Comparison of ENCODE assay signal across 2 cellular contexts in the genomic region with DNA sequence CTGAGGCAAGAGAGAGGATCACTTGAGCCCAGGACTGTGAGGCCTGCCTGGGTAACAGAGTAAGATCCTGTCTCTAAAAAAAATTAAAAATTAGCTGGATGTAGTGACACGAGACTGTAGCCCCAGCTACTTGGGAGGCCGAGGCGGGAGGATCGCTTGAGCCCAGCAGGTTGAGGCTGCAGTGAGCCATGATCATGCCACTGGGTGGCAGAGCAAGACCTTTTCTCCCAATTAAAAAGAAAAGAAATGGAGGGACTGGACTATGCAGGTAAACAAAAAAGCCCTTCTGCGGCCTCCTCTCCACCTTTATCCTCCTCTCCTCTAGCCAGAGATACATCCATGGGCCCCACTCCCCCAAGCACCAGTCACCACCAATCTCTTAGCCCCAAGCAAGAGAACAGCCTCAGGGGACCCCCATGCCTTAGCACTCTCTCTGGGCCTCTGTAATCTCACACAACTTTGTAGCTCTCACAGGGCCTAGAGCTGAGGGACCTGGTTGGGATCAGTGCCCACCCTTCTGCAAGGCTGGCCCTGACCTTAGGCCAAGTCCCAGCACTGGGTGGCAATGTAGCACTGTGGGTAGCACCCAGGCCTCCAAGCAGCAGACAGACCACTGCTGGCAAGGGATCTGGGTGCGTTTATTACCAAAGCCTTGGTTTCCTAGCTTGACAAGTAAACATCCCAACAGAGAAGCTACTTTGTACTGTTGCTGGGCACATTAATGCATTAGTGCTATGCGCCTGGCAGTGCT.
TF ChIP-seq lines count a peak whose summit lies in the region.

No MANE protein-coding gene starts in this region.

TF ChIP-seq in A549, 52 proteins besides CTCF, POLR2A, EP300 and RAD21 (continued from another document):
- TF ChIP-seq, protein P1, sequence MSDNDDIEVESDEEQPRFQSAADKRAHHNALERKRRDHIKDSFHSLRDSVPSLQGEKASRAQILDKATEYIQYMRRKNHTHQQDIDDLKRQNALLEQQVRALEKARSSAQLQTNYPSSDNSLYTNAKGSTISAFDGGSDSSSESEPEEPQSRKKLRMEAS (IDR thresholded peaks at IDR 0.05): no peak
- TF ChIP-seq EHF (CRISPR knock-in tag; IDR thresholded peaks at IDR 0.05) (no peak), KDM5A (IDR thresholded peaks at IDR 0.05) (no peak), PHF8 (IDR thresholded peaks at IDR 0.05; ENCODE audit: borderline replicate concordance, low read depth) (no peak), REST (IDR thresholded peaks at IDR 0.05) (no peak), CBX8 (IDR thresholded peaks at IDR 0.05) (no peak), MAFK (IDR thresholded peaks at IDR 0.05; ENCODE audit: partially characterized antibody) (no peak)

TF ChIP-seq in liver, 16 proteins besides CTCF, POLR2A, EP300 and RAD21 (continued from another document):
- TF ChIP-seq REST (IDR thresholded peaks at IDR 0.05) (no peak), HNF4A (conservative IDR thresholded peaks at IDR 0.05) (no peak), GABPA (IDR thresholded peaks at IDR 0.05 in 1 of 2, conservative IDR thresholded peaks at IDR 0.05 in 1 of 2) (no peak), YY1 (IDR thresholded peaks at IDR 0.05) (no peak), NR2F2 (IDR thresholded peaks at IDR 0.05) (no peak), HNF4G (IDR thresholded peaks at IDR 0.05) (no peak), SP1 (IDR thresholded peaks at IDR 0.05) (no peak), EGR1 (IDR thresholded peaks at IDR 0.05; ENCODE audit: low read depth in 2 of 2) (no peak)
- TF ChIP-seq, protein P2, sequence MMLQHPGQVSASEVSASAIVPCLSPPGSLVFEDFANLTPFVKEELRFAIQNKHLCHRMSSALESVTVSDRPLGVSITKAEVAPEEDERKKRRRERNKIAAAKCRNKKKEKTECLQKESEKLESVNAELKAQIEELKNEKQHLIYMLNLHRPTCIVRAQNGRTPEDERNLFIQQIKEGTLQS (IDR thresholded peaks at IDR 0.05): no peak
- TF ChIP-seq, protein P1 (IDR thresholded peaks at IDR 0.05): no peak
